ENCODE assay signal across 9 cellular contexts in the genomic region with DNA sequence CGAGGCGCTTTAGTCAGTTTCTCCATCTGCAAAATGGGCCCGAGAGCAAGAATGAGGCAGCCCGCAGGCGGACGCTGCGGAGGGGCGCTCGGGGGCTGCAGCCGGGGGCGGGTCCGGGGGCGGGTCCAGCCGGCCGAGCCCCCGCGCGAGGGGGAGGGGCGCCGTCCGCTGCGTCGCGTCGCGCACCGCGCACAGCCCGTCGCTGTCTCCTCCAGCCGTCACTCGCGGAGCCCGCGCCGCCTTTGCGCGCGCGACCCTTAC. TPM values are rescaled to one million over a fixed set of nuclear protein-coding genes. Genes with fewer than 3 reads are reported as not detected.
DNase-seq lines count a peak whose midpoint lies in the region; ATAC-seq and TF ChIP-seq lines count a peak whose summit lies in the region.
"Had no signal": no experiment of that assay in that cellular context is flagged by ENCODE, and none has a peak within 500 bp of the region (broad histone marks: within the 10 kb centered on the region; RNA-seq: fewer than 3 reads in every experiment).

No MANE protein-coding gene starts in this region.

- POLR2A ChIA-PET in CD4-positive, alpha-beta T cell (lab: Charles Lee) = interaction anchor here (0.6 to 3.2 kb wide), 6 partner anchors 8 to 321 kb away, joined by 3 to 12 read pairs (median 8); partner anchors contain the start of gene RCE1

- H3K9me3 Mint-ChIP-seq in CD4-positive, alpha-beta T cell = no peaks in the 10 kb centered on the region
- H3K9me3 Mint-ChIP-seq in T-helper 1 cell treated with Interleukin-12 subunit alpha and Interleukin-12 subunit beta and Interleukin-4 antibody, amounts not matched to agents 30 μg/mL and 1 μg/mL, for 36 hours = no peaks in the 10 kb centered on the region

- no peak overlapping the region for H3K9ac ChIP-seq in rectal smooth muscle tissue (ENCODE audit: low read length)

- peak; percentile 33 for ATAC-seq in CD4-positive, alpha-beta T cell (ENCODE audit: poor library complexity)
- ATAC-seq in GM21786 (IDR thresholded peaks at IDR 0.05; ENCODE audit: unreplicated experiment) = peak; percentile 19

- H3K36me3 ChIP-seq in rectal smooth muscle tissue (ENCODE audit: control insufficient read depth, insufficient read depth, low read length) = no peaks in the 10 kb centered on the region

- H3K4me3 ChIP-seq in rectal smooth muscle tissue (ENCODE audit: low read length) = peak overlapping the region; percentile 80

- TF ChIP-seq CTCF in CD4-positive, alpha-beta T cell (IDR thresholded peaks at IDR 0.05) = no peak

- CTCF ChIA-PET in CD4-positive, alpha-beta T cell (lab: Charles Lee) = no interaction called here

- in situ Hi-C loops in KBM-7 (cut with MboI; ENCODE audit: low pct_unique_long_range_greater_than_20kb, low sequenced_read_pairs) = no loop called here

- intact Hi-C loops in CD4-positive, alpha-beta T cell (cut with DNase I, micrococcal nuclease) = loop anchor here (2.0 to 10.0 kb wide), 6 partner anchors 116 to 491 kb away; partner anchors contain the start of genes KDM2A (in 1 of the 2), PELI3 (in 1 of the 2), POLD4 (in 1 of the 2) and RCE1 (in 1 of the 2)

- no peaks in the 10 kb centered on the region for H3K36me3 Mint-ChIP-seq in CD4-positive, alpha-beta T cell (ENCODE audit: low read depth)
- H3K36me3 Mint-ChIP-seq in T-helper 1 cell treated with Interleukin-12 subunit alpha and Interleukin-12 subunit beta and Interleukin-4 antibody, amounts not matched to agents 30 μg/mL and 1 μg/mL, for 36 hours (ENCODE audit: low read depth) = no peaks in the 10 kb centered on the region

- peak overlapping the region; percentile 71 for H3K27ac Mint-ChIP-seq in CD4-positive, alpha-beta T cell
- peak overlapping the region; percentile 41 for H3K27ac Mint-ChIP-seq in T-helper 1 cell treated with Interleukin-12 subunit alpha and Interleukin-12 subunit beta and Interleukin-4 antibody, amounts not matched to agents 30 μg/mL and 1 μg/mL, for 36 hours

- H3K4me1 Mint-ChIP-seq in CD4-positive, alpha-beta T cell (ENCODE audit: low read depth) = peaks cover 21% of the 10 kb centered on the region
- peaks cover 15% of the 10 kb centered on the region for H3K4me1 Mint-ChIP-seq in T-helper 1 cell treated with Interleukin-12 subunit alpha and Interleukin-12 subunit beta and Interleukin-4 antibody, amounts not matched to agents 30 μg/mL and 1 μg/mL, for 36 hours (ENCODE audit: low read depth)

- H3K4me1 ChIP-seq in rectal smooth muscle tissue (ENCODE audit: control insufficient read depth, insufficient read depth, low read length) = peaks cover 3% of the 10 kb centered on the region

- no peak overlapping the region for H3K27ac ChIP-seq in CD4-positive, alpha-beta T cell (ENCODE audit: low read depth, low read length)
- H3K27ac ChIP-seq in rectal smooth muscle tissue (ENCODE audit: low read depth, low read length) = peak overlapping the region; percentile 53

- H3K27me3 ChIP-seq in CD4-positive, alpha-beta T cell (ENCODE audit: control insufficient read depth, insufficient read depth, low read length) = no peaks in the 10 kb centered on the region
- H3K27me3 ChIP-seq in rectal smooth muscle tissue (ENCODE audit: control insufficient read depth, insufficient read depth, low read length) = no peaks in the 10 kb centered on the region

- no peaks in the 10 kb centered on the region for H3K27me3 Mint-ChIP-seq in CD4-positive, alpha-beta T cell
- peaks cover 10% of the 10 kb centered on the region for H3K27me3 Mint-ChIP-seq in T-helper 1 cell treated with Interleukin-12 subunit alpha and Interleukin-12 subunit beta and Interleukin-4 antibody, amounts not matched to agents 30 μg/mL and 1 μg/mL, for 36 hours (ENCODE audit: low read depth)

- DNase-seq in CD4-positive, alpha-beta T cell = no peak
- DNase-seq in germinal center (ENCODE audit: low spot score) (peak; percentile 56), KBM-7 (no peak), NCI-H524 (lab: John Stamatoyannopoulos, UW) (no peak), AG08396 (ENCODE audit: low spot score) (no peak)

- no peaks in the 10 kb centered on the region for H3K9me3 ChIP-seq in CD4-positive, alpha-beta T cell (ENCODE audit: control insufficient read depth, low read length)

- peak overlapping the region; percentile 91 for H3K4me3 Mint-ChIP-seq in CD4-positive, alpha-beta T cell
- H3K4me3 Mint-ChIP-seq in T-helper 1 cell treated with Interleukin-12 subunit alpha and Interleukin-12 subunit beta and Interleukin-4 antibody, amounts not matched to agents 30 μg/mL and 1 μg/mL, for 36 hours = peak overlapping the region; percentile 85

RNA-seq across cellular contexts. Expression of gene PC, which starts 0.3 kb away (rescaled TPM):
- total RNA-seq in CD4-positive, alpha-beta T cell = 1 to 10 TPM; 5.1 to 7.1 TPM

RNA-seq across cellular contexts. Expression of gene C11orf86, which starts 17.2 kb away (rescaled TPM):
- not detected for total RNA-seq in CD4-positive, alpha-beta T cell
- total RNA-seq: renal cortical epithelial cell had no signal
